32 cellular contexts compared by ENCODE assay signal in the genomic region with DNA sequence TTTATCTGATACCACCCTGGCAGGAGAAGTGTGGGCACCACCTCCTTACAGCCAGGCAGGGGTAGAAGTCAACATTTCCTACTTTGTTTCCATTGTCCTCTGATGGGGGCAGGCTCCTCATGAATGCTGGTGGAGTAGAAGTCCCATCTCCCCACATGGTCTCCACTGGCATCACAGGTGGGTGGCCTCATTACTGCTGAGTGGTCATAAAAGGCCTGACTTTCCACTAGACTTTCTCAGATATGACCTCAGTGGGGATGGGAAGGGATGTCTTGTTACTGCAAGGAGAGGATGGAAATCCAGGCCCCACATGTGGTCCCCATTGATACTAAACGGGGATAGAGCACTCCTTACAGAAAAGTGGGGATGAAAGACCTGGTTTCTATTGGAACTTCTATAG.
"Had no signal": no experiment of that assay in that cellular context is flagged by ENCODE, and none has a peak within 500 bp of the region (broad histone marks: within the 10 kb centered on the region; RNA-seq: fewer than 3 reads in every experiment).

No MANE protein-coding gene starts in this region.

- H3K27me3 ChIP-seq: adrenal gland, ascending aorta, breast epithelium, colonic mucosa, dorsolateral prefrontal cortex had no signal

- H3K27ac Mint-ChIP-seq: activated CD4-positive, alpha-beta memory T cell treated with anti-CD3 and anti-CD28 coated beads for 36 hours; activated CD4-positive, alpha-beta T cell treated with anti-CD3 and anti-CD28 coated beads for 36 hours; activated CD4-positive, alpha-beta T cell treated with anti-CD3 and anti-CD28 coated beads, Interleukin-2, amount 10 ng/mL, durations not matched to agents 24 days and 14 days; activated CD8-positive, alpha-beta memory T cell treated with anti-CD3 and anti-CD28 coated beads, Interleukin-2, amount 10 ng/mL, durations not matched to agents 7 days and 5 days; activated CD8-positive, alpha-beta T cell treated with anti-CD3 and anti-CD28 coated beads, Interleukin-2, amount 10 ng/mL, durations not matched to agents 7 days and 5 days; activated naive CD4-positive, alpha-beta T cell treated with anti-CD3 and anti-CD28 coated beads for 36 hours; activated naive CD4-positive, alpha-beta T cell treated with anti-CD3 and anti-CD28 coated beads, Interleukin-2, amount 50 U/mL, for 24 hours; activated naive CD8-positive, alpha-beta T cell treated with anti-CD3 and anti-CD28 coated beads for 36 hours; activated naive CD8-positive, alpha-beta T cell treated with anti-CD3 and anti-CD28 coated beads, Interleukin-2, amount 50 U/mL, for 24 hours; activated T-helper 1 cell treated with anti-CD3 and anti-CD28 coated beads, Interleukin-12 subunit alpha, Interleukin-12 subunit beta, Interleukin-2, Interleukin-4 antibody, amounts not matched to agents 30 ng/mL and 10 ng/mL and 1 ng/mL, durations not matched to agents 14 hours and 24 hours and 36 hours; activated T-helper 2 cell treated with anti-CD3 and anti-CD28 coated beads, Interferon-gamma antibody, Interleukin-2, Interleukin-4, amounts not matched to agents 10 μg/mL and 5 μg/mL and 100 μg/mL, durations not matched to agents 14 hours and 24 hours and 36 hours; brain; endodermal cell had no signal

- H3K4me1 Mint-ChIP-seq: activated CD4-positive, alpha-beta T cell treated with anti-CD3 and anti-CD28 coated beads for 36 hours; activated CD4-positive, alpha-beta T cell treated with anti-CD3 and anti-CD28 coated beads, Interleukin-2, amount 10 ng/mL, durations not matched to agents 24 days and 14 days; activated CD8-positive, alpha-beta memory T cell treated with anti-CD3 and anti-CD28 coated beads, Interleukin-2, amount 10 ng/mL, durations not matched to agents 7 days and 5 days; activated naive CD4-positive, alpha-beta T cell treated with anti-CD3 and anti-CD28 coated beads, Interleukin-2, amount 50 U/mL, for 24 hours; activated naive CD8-positive, alpha-beta T cell treated with anti-CD3 and anti-CD28 coated beads for 36 hours; brain; endodermal cell had no signal

- H3K4me3 Mint-ChIP-seq: activated CD4-positive, alpha-beta memory T cell treated with anti-CD3 and anti-CD28 coated beads for 36 hours; activated CD4-positive, alpha-beta T cell treated with anti-CD3 and anti-CD28 coated beads for 36 hours; activated CD4-positive, alpha-beta T cell treated with anti-CD3 and anti-CD28 coated beads, Interleukin-2, amount 10 ng/mL, durations not matched to agents 24 days and 14 days; activated CD8-positive, alpha-beta memory T cell treated with anti-CD3 and anti-CD28 coated beads, Interleukin-2, amount 10 ng/mL, durations not matched to agents 7 days and 5 days; activated CD8-positive, alpha-beta T cell treated with anti-CD3 and anti-CD28 coated beads, Interleukin-2, amount 10 ng/mL, durations not matched to agents 7 days and 5 days; activated naive CD4-positive, alpha-beta T cell treated with anti-CD3 and anti-CD28 coated beads for 36 hours; activated naive CD4-positive, alpha-beta T cell treated with anti-CD3 and anti-CD28 coated beads, Interleukin-2, amount 50 U/mL, for 24 hours; activated naive CD8-positive, alpha-beta T cell treated with anti-CD3 and anti-CD28 coated beads for 36 hours; activated naive CD8-positive, alpha-beta T cell treated with anti-CD3 and anti-CD28 coated beads, Interleukin-2, amount 50 U/mL, for 24 hours; activated T-helper 1 cell treated with anti-CD3 and anti-CD28 coated beads, Interleukin-12 subunit alpha, Interleukin-12 subunit beta, Interleukin-2, Interleukin-4 antibody, amounts not matched to agents 30 ng/mL and 10 ng/mL and 1 ng/mL, durations not matched to agents 14 hours and 24 hours and 36 hours; brain; endodermal cell had no signal

- H3K27me3 Mint-ChIP-seq: activated CD4-positive, alpha-beta T cell treated with anti-CD3 and anti-CD28 coated beads for 36 hours; activated CD4-positive, alpha-beta T cell treated with anti-CD3 and anti-CD28 coated beads, Interleukin-2, amount 10 ng/mL, durations not matched to agents 24 days and 14 days; activated naive CD8-positive, alpha-beta T cell treated with anti-CD3 and anti-CD28 coated beads for 36 hours; activated naive CD8-positive, alpha-beta T cell treated with anti-CD3 and anti-CD28 coated beads, Interleukin-2, amount 50 U/mL, for 24 hours had no signal

- H3K36me3 Mint-ChIP-seq: activated CD4-positive, alpha-beta memory T cell treated with anti-CD3 and anti-CD28 coated beads for 36 hours; activated CD8-positive, alpha-beta memory T cell treated with anti-CD3 and anti-CD28 coated beads, Interleukin-2, amount 10 ng/mL, durations not matched to agents 7 days and 5 days; activated naive CD4-positive, alpha-beta T cell treated with anti-CD3 and anti-CD28 coated beads, Interleukin-2, amount 50 U/mL, for 24 hours; activated naive CD8-positive, alpha-beta T cell treated with anti-CD3 and anti-CD28 coated beads for 36 hours; brain had no signal

- H3K9me3 ChIP-seq: adrenal gland, ascending aorta, breast epithelium, colonic mucosa had no signal

- H3K27ac ChIP-seq: adrenal gland, ascending aorta, breast epithelium, cardiac muscle cell, dorsolateral prefrontal cortex had no signal

- H3K36me3 ChIP-seq: adrenal gland, ascending aorta, breast epithelium, cardiac muscle cell, colonic mucosa had no signal

- H3K4me3 ChIP-seq: adrenal gland, ascending aorta, breast epithelium, cardiac muscle cell, colonic mucosa, dorsolateral prefrontal cortex had no signal

- H3K4me1 ChIP-seq: adrenal gland, ascending aorta, breast epithelium, colonic mucosa had no signal

- FAIRE-seq: frontal cortex had no signal

- DNase-seq: activated CD4-positive, alpha-beta memory T cell treated with anti-CD3 and anti-CD28 coated beads for 36 hours; activated CD4-positive, alpha-beta T cell treated with anti-CD3 and anti-CD28 coated beads for 36 hours; activated CD4-positive, alpha-beta T cell treated with anti-CD3 and anti-CD28 coated beads, Interleukin-2, amount 10 ng/mL, durations not matched to agents 24 days and 14 days; activated CD4-positive, CD25-positive, alpha-beta regulatory T cell; activated CD4-positive, CD25-positive, alpha-beta regulatory T cell treated with anti-CD3 and anti-CD28 coated beads, Interleukin-2, amount 50 U/mL, for 72 hours; activated CD8-positive, alpha-beta memory T cell treated with anti-CD3 and anti-CD28 coated beads, Interleukin-2, amount 10 ng/mL, durations not matched to agents 7 days and 5 days; activated CD8-positive, alpha-beta memory T cell treated with anti-CD3 and anti-CD28 coated beads, Interleukin-2, amount 50 U/mL, for 4 hours; activated CD8-positive, alpha-beta T cell treated with anti-CD3 and anti-CD28 coated beads, Interleukin-2, amount 10 ng/mL, durations not matched to agents 7 days and 5 days; activated effector memory CD4-positive, alpha-beta T cell treated with anti-CD3 and anti-CD28 coated beads, Interleukin-2, amount 50 U/mL, for 16 hours; activated naive CD4-positive, alpha-beta T cell treated with anti-CD3 and anti-CD28 coated beads for 36 hours; activated naive CD8-positive, alpha-beta T cell treated with anti-CD3 and anti-CD28 coated beads for 36 hours; activated naive CD8-positive, alpha-beta T cell treated with anti-CD3 and anti-CD28 coated beads, Interleukin-2, amount 50 U/mL, for 24 hours; activated T-cell treated with anti-CD3 and anti-CD28 coated beads, Interleukin-2, amount 50 U/mL, for 1 hour; activated T-cell treated with anti-CD3 and anti-CD28 coated beads, Interleukin-2, amount 50 U/mL, for 48 hours; adrenal gland; central memory CD4-positive, alpha-beta T cell; cerebellar nuclear complex; dorsolateral prefrontal cortex; effector memory CD4-positive, alpha-beta T cell; endodermal cell; head of caudate nucleus; T-helper 2 cell had no signal

- ATAC-seq: activated CD4-positive, alpha-beta T cell treated with anti-CD3 and anti-CD28 coated beads for 36 hours; activated CD8-positive, alpha-beta memory T cell treated with anti-CD3 and anti-CD28 coated beads, Interleukin-2, amount 10 ng/mL, durations not matched to agents 7 days and 5 days; activated CD8-positive, alpha-beta T cell treated with anti-CD3 and anti-CD28 coated beads, Interleukin-2, amount 10 ng/mL, durations not matched to agents 7 days and 5 days; activated naive CD8-positive, alpha-beta T cell treated with anti-CD3 and anti-CD28 coated beads, Interleukin-2, amount 50 U/mL, for 24 hours; esophagus mucosa had no signal

- H3K9me3 Mint-ChIP-seq: activated CD4-positive, alpha-beta memory T cell treated with anti-CD3 and anti-CD28 coated beads for 36 hours; activated CD4-positive, alpha-beta T cell treated with anti-CD3 and anti-CD28 coated beads, Interleukin-2, amount 10 ng/mL, durations not matched to agents 24 days and 14 days; activated naive CD4-positive, alpha-beta T cell treated with anti-CD3 and anti-CD28 coated beads for 36 hours; activated naive CD4-positive, alpha-beta T cell treated with anti-CD3 and anti-CD28 coated beads, Interleukin-2, amount 50 U/mL, for 24 hours; activated naive CD8-positive, alpha-beta T cell treated with anti-CD3 and anti-CD28 coated beads, Interleukin-2, amount 50 U/mL, for 24 hours; activated T-helper 1 cell treated with anti-CD3 and anti-CD28 coated beads, Interleukin-12 subunit alpha, Interleukin-12 subunit beta, Interleukin-2, Interleukin-4 antibody, amounts not matched to agents 30 ng/mL and 10 ng/mL and 1 ng/mL, durations not matched to agents 14 hours and 24 hours and 36 hours; activated T-helper 2 cell treated with anti-CD3 and anti-CD28 coated beads, Interferon-gamma antibody, Interleukin-2, Interleukin-4, amounts not matched to agents 10 μg/mL and 5 μg/mL and 100 μg/mL, durations not matched to agents 14 hours and 24 hours and 36 hours; brain; endodermal cell had no signal
